Comparison of ENCODE assay signal across 1 cellular context in the genomic region with DNA sequence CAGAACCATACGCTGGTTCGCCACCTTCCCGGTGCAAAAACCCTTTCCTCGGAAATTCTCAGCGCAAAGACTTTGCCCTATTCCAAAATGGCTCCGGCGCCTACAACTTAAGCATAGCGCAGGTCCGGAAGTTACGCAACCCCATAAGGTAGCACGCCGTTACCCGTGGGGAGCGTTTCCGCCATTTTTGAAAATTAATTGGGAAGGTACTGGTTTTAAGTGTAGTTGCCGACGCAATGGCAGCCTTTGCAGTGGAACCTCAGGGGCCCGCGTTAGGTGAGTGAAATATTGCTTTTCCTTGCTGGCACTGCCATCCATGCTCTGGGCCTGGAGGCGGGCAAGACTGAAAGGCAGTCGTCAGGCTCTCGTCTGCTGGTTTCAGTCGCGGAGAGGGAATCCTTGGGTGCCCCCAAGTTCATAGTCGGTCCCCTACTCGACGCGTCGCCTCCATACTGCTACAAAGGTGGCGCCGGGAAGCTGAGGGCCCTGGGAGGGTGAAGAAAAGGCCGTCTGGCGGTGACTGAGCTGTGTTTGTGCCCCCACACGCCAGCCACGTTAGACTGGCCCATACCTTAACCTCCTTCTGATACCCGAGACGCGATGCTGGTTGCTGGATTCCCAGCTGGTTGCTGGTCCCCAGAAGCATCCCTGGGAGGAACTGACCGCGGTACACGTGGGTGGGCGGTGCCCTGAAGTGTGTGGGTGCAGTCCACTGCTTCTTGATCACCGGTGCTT.
TF ChIP-seq lines count a peak whose summit lies in the region.

A gene with protein sequence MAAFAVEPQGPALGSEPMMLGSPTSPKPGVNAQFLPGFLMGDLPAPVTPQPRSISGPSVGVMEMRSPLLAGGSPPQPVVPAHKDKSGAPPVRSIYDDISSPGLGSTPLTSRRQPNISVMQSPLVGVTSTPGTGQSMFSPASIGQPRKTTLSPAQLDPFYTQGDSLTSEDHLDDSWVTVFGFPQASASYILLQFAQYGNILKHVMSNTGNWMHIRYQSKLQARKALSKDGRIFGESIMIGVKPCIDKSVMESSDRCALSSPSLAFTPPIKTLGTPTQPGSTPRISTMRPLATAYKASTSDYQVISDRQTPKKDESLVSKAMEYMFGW (plus strand): TSS at position 222 of the 735 bp plus-strand sequence. CDS start 15 bp downstream, at position 237.

TF ChIP-seq in A549, 52 proteins besides CTCF, POLR2A, EP300 and RAD21 (continued from another document):
- TF ChIP-seq, protein P1, sequence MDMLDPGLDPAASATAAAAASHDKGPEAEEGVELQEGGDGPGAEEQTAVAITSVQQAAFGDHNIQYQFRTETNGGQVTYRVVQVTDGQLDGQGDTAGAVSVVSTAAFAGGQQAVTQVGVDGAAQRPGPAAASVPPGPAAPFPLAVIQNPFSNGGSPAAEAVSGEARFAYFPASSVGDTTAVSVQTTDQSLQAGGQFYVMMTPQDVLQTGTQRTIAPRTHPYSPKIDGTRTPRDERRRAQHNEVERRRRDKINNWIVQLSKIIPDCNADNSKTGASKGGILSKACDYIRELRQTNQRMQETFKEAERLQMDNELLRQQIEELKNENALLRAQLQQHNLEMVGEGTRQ (IDR thresholded peaks at IDR 0.05) = peak; percentile 46
- TF ChIP-seq NFE2L2 (conservative IDR thresholded peaks at IDR 0.05; ENCODE audit: low read length) (no peak), JUNB (IDR thresholded peaks at IDR 0.05) (no peak), PHF8 (IDR thresholded peaks at IDR 0.05; ENCODE audit: borderline replicate concordance, low read depth) (peak; percentile 63), CBX8 (IDR thresholded peaks at IDR 0.05) (no peak), POLR2AphosphoS2 (conservative IDR thresholded peaks at IDR 0.05; ENCODE audit: low read length) (no peak), KDM1A (IDR thresholded peaks at IDR 0.05; ENCODE audit: low read depth) (no peak), KDM5A (IDR thresholded peaks at IDR 0.05) (peak; percentile 44; the same call in 1 of the 2 replicates), RARB (CRISPR knock-in tag; IDR thresholded peaks at IDR 0.05) (no peak)
